10 cellular contexts compared by ENCODE assay signal in genomic region chr19:7159105-7159933, GRCh38.
DNase-seq lines count a peak whose midpoint lies in the region; ATAC-seq and TF ChIP-seq lines count a peak whose summit lies in the region.
"Had no signal": no experiment of that assay in that cellular context is flagged by ENCODE, and none has a peak within 500 bp of the region (broad histone marks: within the 10 kb centered on the region; RNA-seq: fewer than 3 reads in every experiment).

No MANE protein-coding gene starts in this region.

- H3K27me3 ChIP-seq in osteoblast (ENCODE audit: insufficient read depth, low read length), result no peaks in the 10 kb centered on the region

- H3K27ac ChIP-seq in osteoblast (ENCODE audit: low read depth, low read length), result peak overlapping the region; percentile 94

- H3K4me1 ChIP-seq in osteoblast (ENCODE audit: insufficient read depth, low read length), result peaks cover 9% of the 10 kb centered on the region

- H3K4me3 ChIP-seq in fibroblast of villous mesenchyme (ENCODE audit: low read depth, low read length) (peak overlapping the region; percentile 23), osteoblast (ENCODE audit: insufficient read depth, low read length) (peak overlapping the region; percentile 57)

- in situ Hi-C loops in GM13976 (cut with MboI; ENCODE audit: low sequenced_read_pairs, unreplicated experiment), result no loop called here

- no peaks in the 10 kb centered on the region for H3K79me2 ChIP-seq in osteoblast (ENCODE audit: insufficient read depth, low read length)

- peak overlapping the region; percentile 79 for H3K4me2 ChIP-seq in osteoblast (ENCODE audit: insufficient read depth, low read length)

- no peak for TF ChIP-seq CTCF in fibroblast of villous mesenchyme (IDR thresholded peaks at IDR 0.05; ENCODE audit: insufficient read depth, low read depth, low read length)
- no peak for TF ChIP-seq CTCF in osteoblast (IDR thresholded peaks at IDR 0.05; ENCODE audit: extremely low read depth, low read depth, low read length)
- no peak for TF ChIP-seq CTCF in GM13976 (IDR thresholded peaks at IDR 0.05; ENCODE audit: borderline replicate concordance, control extremely low read depth, extremely low read depth, insufficient read depth, missing control alignments)

- H4K20me1 ChIP-seq in osteoblast (ENCODE audit: insufficient read depth, low read length), result no peaks in the 10 kb centered on the region

- ATAC-seq in GM18909 (IDR thresholded peaks at IDR 0.05; ENCODE audit: poor library complexity, unreplicated experiment), result no peak

- DNase-seq in DMS 273 (lab: John Stamatoyannopoulos, UW; ENCODE audit: unreplicated experiment) (peak; percentile 85), NCI-H774 (lab: John Stamatoyannopoulos, UW) (peak; percentile 46), fibroblast of villous mesenchyme (ENCODE audit: low read depth) (peak; percentile 96), osteoblast (ENCODE audit: insufficient read length, low spot score, missing footprints) (peak; percentile 89), GM13976 (ENCODE audit: low spot score) (no peak), iPS-NIHi7 (ENCODE audit: extremely low spot score) (no peak), NK-92 (lab: John Stamatoyannopoulos, UW; ENCODE audit: unreplicated experiment) (no peak)
- DNase-seq: NCI-H1092, retina had no signal

- H3K36me3 ChIP-seq in osteoblast (ENCODE audit: insufficient read depth, low read length), result no peaks in the 10 kb centered on the region

- peak overlapping the region; percentile 77 for H2AFZ ChIP-seq in osteoblast (ENCODE audit: low read length)

- no peaks in the 10 kb centered on the region for H3K9me3 ChIP-seq in osteoblast (ENCODE audit: low read depth, low read length)

Comparison
In these comparisons a context has a peak if more than half of its experiments do, and no peak if none do; other contexts are left out.
1. DNase-seq: peak in DMS 273 (single experiment), NCI-H774 (single experiment), fibroblast of villous mesenchyme (single experiment) and osteoblast (single experiment); none in GM13976 (single experiment), iPS-NIHi7 (single experiment) and NK-92 (single experiment).